In genomic region chr7:139620676-139621344, GRCh38 we compare ENCODE assay signal across 7 cellular contexts.
A peak's percentile ranks its signal among the peaks of the same experiment; 100 is the strongest.
DNase-seq lines count a peak whose midpoint lies in the region; ATAC-seq and TF ChIP-seq lines count a peak whose summit lies in the region.

No MANE protein-coding gene starts in this region.

- peak; percentile 60 for DNase-seq in GM10248 (ENCODE audit: extremely low spot score)
- DNase-seq in NCI-H2171 (lab: John Stamatoyannopoulos, UW): peak; percentile 1
- DNase-seq in activated CD8-positive, alpha-beta memory T cell treated with anti-CD3 and anti-CD28 coated beads, Interleukin-2, amount 10 ng/mL, durations not matched to agents 7 days and 5 days: peak; percentile 69
- peak; percentile 35 for DNase-seq in fibroblast of mammary gland (ENCODE audit: low read depth)
- DNase-seq in sciatic nerve (ENCODE audit: low spot score): no peak
- DNase-seq in cerebellum (ENCODE audit: low spot score): no peak

- no peaks in the 10 kb centered on the region for H3K9me3 ChIP-seq in HEK293 (ENCODE audit: control insufficient read depth, insufficient read depth, low read depth, low read length)

- CTCF ChIA-PET in GM10248 (lab: Yijun Ruan, JAX) (interaction anchor here (0.6 to 6.1 kb wide), 27 partner anchors 9 to 735 kb away, joined by 3 to 65 read pairs (median 4); no protein-coding TSS in a partner anchor), HEK293 (lab: Yijun Ruan, JAX) (interaction anchor here (0.6 to 5.3 kb wide), 29 partner anchors 8 to 1538 kb away, joined by 3 to 40 read pairs (median 4); no protein-coding TSS in a partner anchor)
- CTCF ChIA-PET in activated CD8-positive, alpha-beta memory T cell treated with anti-CD3 and anti-CD28 coated beads, Interleukin-2, amount 10 ng/mL, durations not matched to agents 7 days and 5 days (lab: Charles Lee): interaction anchor here (0.6 to 4.6 kb wide), 19 partner anchors 8 to 492 kb away, joined by 3 to 30 read pairs (median 6); no protein-coding TSS in a partner anchor

- peak; percentile 78 for ATAC-seq in activated CD8-positive, alpha-beta memory T cell treated with anti-CD3 and anti-CD28 coated beads, Interleukin-2, amount 10 ng/mL, durations not matched to agents 7 days and 5 days
- peak; percentile 55 for ATAC-seq in sciatic nerve

- POLR2A ChIA-PET in GM10248 (lab: Yijun Ruan, JAX) (no interaction called here), HEK293 (lab: Yijun Ruan, JAX) (no interaction called here)

- no peak overlapping the region for H3K4me3 Mint-ChIP-seq in activated CD8-positive, alpha-beta memory T cell treated with anti-CD3 and anti-CD28 coated beads, Interleukin-2, amount 10 ng/mL, durations not matched to agents 7 days and 5 days

- peaks cover 0 to 63% of the 10 kb centered on the region in 2 experiments; a peak in 1 of 3 replicates for H3K36me3 ChIP-seq in HEK293 (ENCODE audit: control insufficient read depth in 2 of 2, insufficient read depth in 1 of 2, low read length in 2 of 2)

- H3K4me1 Mint-ChIP-seq in activated CD8-positive, alpha-beta memory T cell treated with anti-CD3 and anti-CD28 coated beads, Interleukin-2, amount 10 ng/mL, durations not matched to agents 7 days and 5 days: peaks cover 10% of the 10 kb centered on the region

- TF ChIP-seq CTCF in GM10248 (IDR thresholded peaks at IDR 0.05; ENCODE audit: control extremely low read depth, extremely low read depth, low read depth, missing control alignments) (peak; percentile 52), HEK293 (tag by site-specific recombination; IDR thresholded peaks at IDR 0.05) (peak; percentile 71), fibroblast of mammary gland (conservative IDR thresholded peaks at IDR 0.05; ENCODE audit: control insufficient read depth, insufficient read depth, low read depth, low read length) (peak; percentile 66)

- peaks cover 11% of the 10 kb centered on the region for H3K36me3 Mint-ChIP-seq in activated CD8-positive, alpha-beta memory T cell treated with anti-CD3 and anti-CD28 coated beads, Interleukin-2, amount 10 ng/mL, durations not matched to agents 7 days and 5 days

- H3K4me1 ChIP-seq in HEK293 (ENCODE audit: control insufficient read depth, insufficient read depth, low read length): no peaks in the 10 kb centered on the region

- no peak overlapping the region for H3K27ac ChIP-seq in HEK293 (ENCODE audit: extremely low read depth, low read depth, low read length)

- H3K27ac Mint-ChIP-seq in activated CD8-positive, alpha-beta memory T cell treated with anti-CD3 and anti-CD28 coated beads, Interleukin-2, amount 10 ng/mL, durations not matched to agents 7 days and 5 days: no peak overlapping the region

- H3K27me3 Mint-ChIP-seq in activated CD8-positive, alpha-beta memory T cell treated with anti-CD3 and anti-CD28 coated beads, Interleukin-2, amount 10 ng/mL, durations not matched to agents 7 days and 5 days: no peaks in the 10 kb centered on the region

- no peaks in the 10 kb centered on the region for H3K9me3 Mint-ChIP-seq in activated CD8-positive, alpha-beta memory T cell treated with anti-CD3 and anti-CD28 coated beads, Interleukin-2, amount 10 ng/mL, durations not matched to agents 7 days and 5 days (ENCODE audit: low read depth)

- H3K4me3 ChIP-seq in HEK293 (ENCODE audit: low read depth, low read length): no peak overlapping the region
- H3K4me3 ChIP-seq in fibroblast of mammary gland (ENCODE audit: control insufficient read depth, low read depth, low read length): no peak overlapping the region

- intact Hi-C loops in sciatic nerve (cut with DNase I): no loop called here

TF ChIP-seq in HEK293, 187 proteins besides CTCF, POLR2A, EP300 and RAD21:
- peak; percentile 67 for TF ChIP-seq ZNF654 (tag by site-specific recombination; IDR thresholded peaks at IDR 0.05; ENCODE audit: low read depth)
- no peak for TF ChIP-seq ZNF510 (tag by site-specific recombination; IDR thresholded peaks at IDR 0.05; ENCODE audit: insufficient replicate concordance)

Comparison
In these comparisons a context has a peak if more than half of its experiments do, and no peak if none do; other contexts are left out.
1. DNase-seq: peak in GM10248 (single experiment), NCI-H2171 (single experiment), activated CD8-positive, alpha-beta memory T cell treated with anti-CD3 and anti-CD28 coated beads, Interleukin-2, amount 10 ng/mL, durations not matched to agents 7 days and 5 days (single experiment) and fibroblast of mammary gland (single experiment); none in sciatic nerve (single experiment) and cerebellum (single experiment).
2. Peak in every context shown above with its lines, with median percentiles within 50 percentile points of each other: CTCF ChIP-seq.